ENCODE assay signal across 13 cellular contexts in the genomic region with DNA sequence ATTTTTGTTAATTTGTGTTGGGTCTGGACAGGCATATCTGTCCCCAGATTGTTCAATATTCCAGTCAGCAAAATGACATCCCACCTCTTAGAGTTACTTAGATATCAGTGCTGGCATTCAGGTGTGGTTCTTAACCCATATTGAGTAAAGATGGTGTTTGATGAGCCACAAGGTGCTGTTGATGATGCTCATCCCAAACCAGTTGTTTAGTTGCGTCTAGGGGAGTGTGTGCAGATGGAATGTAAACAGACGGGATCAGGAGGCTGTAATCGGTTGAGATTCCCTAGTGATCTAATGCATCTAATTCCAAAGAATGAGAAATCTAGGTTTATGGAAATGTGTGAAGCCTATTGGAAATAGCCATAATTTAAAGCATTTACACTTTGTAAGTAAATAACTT. TPM values are rescaled to one million over a fixed set of nuclear protein-coding genes. Genes with fewer than 3 reads are reported as not detected.
DNase-seq lines count a peak whose midpoint lies in the region; ATAC-seq and TF ChIP-seq lines count a peak whose summit lies in the region.
"Had no signal": no experiment of that assay in that cellular context is flagged by ENCODE, and none has a peak within 500 bp of the region (broad histone marks: within the 10 kb centered on the region; RNA-seq: fewer than 3 reads in every experiment).

No MANE protein-coding gene starts in this region.

- peaks cover 19% of the 10 kb centered on the region for H3K36me3 ChIP-seq in A673 (ENCODE audit: insufficient read depth, low read length, poor library complexity, severe bottlenecking)
- no peaks in the 10 kb centered on the region for H3K36me3 ChIP-seq in HUES64 (ENCODE audit: insufficient read depth, low read length)
- H3K36me3 ChIP-seq in WERI-Rb-1, result no peaks in the 10 kb centered on the region; the same call in 1 of the 2 replicates
- H3K36me3 ChIP-seq in kidney epithelial cell (ENCODE audit: control insufficient read depth, insufficient read depth, low read length), result no peaks in the 10 kb centered on the region

- no TSS peak for BruUV-seq in A673 (replicated peaks; lab: Mats Ljungman, UMichigan)

- no peak for ATAC-seq in HG03460 (IDR thresholded peaks at IDR 0.05; ENCODE audit: unreplicated experiment)

- no peaks in the 10 kb centered on the region for H3K9me3 ChIP-seq in A673 (ENCODE audit: low read depth, low read length, poor library complexity, severe bottlenecking)
- H3K9me3 ChIP-seq in HUES64 (ENCODE audit: insufficient read depth, low read depth, low read length), result no peaks in the 10 kb centered on the region
- H3K9me3 ChIP-seq in WERI-Rb-1 (ENCODE audit: severe bottlenecking), result no peaks in the 10 kb centered on the region

- no peaks in the 10 kb centered on the region for H3K36me3 Mint-ChIP-seq in nephron progenitor cell (ENCODE audit: low read depth)
- H3K36me3 Mint-ChIP-seq: brain had no signal

- POLR2A ChIA-PET in A673 (lab: Charles Lee; ENCODE audit: low non-redundant PET), result interaction anchor here (0.8 kb wide), 1 partner anchor 36 kb away, joined by 3 read pairs; no protein-coding TSS in a partner anchor

- no peaks in the 10 kb centered on the region for H3K4me1 Mint-ChIP-seq in nephron progenitor cell

- H3K27ac ChIP-seq in A673 (ENCODE audit: low read depth, low read length, poor library complexity, severe bottlenecking) (peak overlapping the region; percentile 94), HUES64 (ENCODE audit: low read depth, low read length) (no peak overlapping the region), WERI-Rb-1 (no peak overlapping the region)

- 54% methylated on average over 3 of the region's 3 CpGs for WGBS in HUES64

- no peak overlapping the region for H3K9ac ChIP-seq in HUES64 (ENCODE audit: low read depth, low read length)

- H3K4me3 ChIP-seq in A673 (ENCODE audit: low read depth, low read length, poor library complexity, severe bottlenecking) (peak overlapping the region; percentile 95), HUES64 (ENCODE audit: low read length) (peak overlapping the region; percentile 79), WERI-Rb-1 (ENCODE audit: low read depth, low read length) (peak overlapping the region; percentile 76), kidney epithelial cell (ENCODE audit: low read depth, low read length) (peak overlapping the region; percentile 96)

- intact Hi-C loops in A673 (cut with micrococcal nuclease; ENCODE audit: unreplicated experiment), result no loop called here

- H3K27ac Mint-ChIP-seq in nephron progenitor cell, result no peak overlapping the region

- TF ChIP-seq CTCF in A673 (conservative IDR thresholded peaks at IDR 0.05; ENCODE audit: low read depth, low read length), result no peak
- no peak for TF ChIP-seq CTCF in WERI-Rb-1 (IDR thresholded peaks at IDR 0.05; ENCODE audit: low read depth, low read length)
- TF ChIP-seq CTCF in kidney epithelial cell (IDR thresholded peaks at IDR 0.05; ENCODE audit: insufficient read depth, low read length, poor library complexity, severe bottlenecking), result no peak
- TF ChIP-seq CTCF in nephron progenitor cell (IDR thresholded peaks at IDR 0.05), result no peak

- H3K27me3 Mint-ChIP-seq in nephron progenitor cell (ENCODE audit: low read depth, poor library complexity), result peaks cover 24% of the 10 kb centered on the region

- H3K4me3 Mint-ChIP-seq in nephron progenitor cell, result no peak overlapping the region
- H3K4me3 Mint-ChIP-seq: activated T-cell treated with anti-CD3 and anti-CD28 coated beads, Interleukin-2, amount 50 U/mL, for 4 hours; brain had no signal

- CTCF ChIA-PET in A673 (lab: Charles Lee), result no interaction called here

- H3K27me3 ChIP-seq in A673 (replicated peaks; ENCODE audit: insufficient read depth, low read depth, low read length, poor library complexity), result no peaks in the 10 kb centered on the region
- H3K27me3 ChIP-seq in HUES64 (ENCODE audit: insufficient read depth, low read length), result peaks cover 19% of the 10 kb centered on the region
- no peaks in the 10 kb centered on the region for H3K27me3 ChIP-seq in WERI-Rb-1 (ENCODE audit: insufficient read depth, low read depth, severe bottlenecking)
- H3K27me3 ChIP-seq in kidney epithelial cell (ENCODE audit: control insufficient read depth, insufficient read depth, low read length), result no peaks in the 10 kb centered on the region

- DNase-seq in A673 (ENCODE audit: low spot score), result no peak
- DNase-seq in WERI-Rb-1, result no peak
- DNase-seq in kidney epithelial cell (ENCODE audit: low read depth), result no peak
- no peak for DNase-seq in nephron progenitor cell
- no peak for DNase-seq in SKM-1 (lab: John Stamatoyannopoulos, UW; ENCODE audit: unreplicated experiment)
- DNase-seq in activated naive CD4-positive, alpha-beta T cell (lab: John Stamatoyannopoulos, UW), result no peak
- DNase-seq: stimulated activated CD4-positive, alpha-beta T cell treated with anti-CD3 and anti-CD28 coated beads, Interleukin-2, amount 100 ng/mL, for 24 hours; stimulated activated naive CD4-positive, alpha-beta T cell treated with Interleukin-2 at 50 U/mL for 16 hours had no signal

- H3K4me1 ChIP-seq in A673 (ENCODE audit: insufficient read depth, low read length, poor library complexity, severe bottlenecking), result peaks cover 24% of the 10 kb centered on the region
- peaks cover 12% of the 10 kb centered on the region for H3K4me1 ChIP-seq in HUES64 (ENCODE audit: insufficient read depth, low read length)

- H3K9me3 Mint-ChIP-seq in nephron progenitor cell, result no peaks in the 10 kb centered on the region
- H3K9me3 Mint-ChIP-seq: activated T-cell treated with anti-CD3 and anti-CD28 coated beads, Interleukin-2, amount 50 U/mL, for 4 hours had no signal

RNA-seq across cellular contexts. Expression of a gene that starts 1.1 kb away (rescaled TPM):
- total RNA-seq in A673 (2021) (272 and 293 TPM in 2 replicates), kidney epithelial cell (8.9 and 10.9 TPM in 2 replicates)
- 12.0 TPM for polyA plus RNA-seq in HUES64 (2013, experiment 1 of 2)
- 12.9 TPM for polyA plus RNA-seq in HUES64 (2013, experiment 2 of 2)
- total RNA-seq: osteocyte had no signal

Comparison
In these comparisons a context has a peak if more than half of its experiments do, and no peak if none do; other contexts are left out.
1. RNA of a gene that starts 1.1 kb away (total RNA-seq): 272 to 293 TPM in A673; 8.9 to 10.9 TPM in kidney epithelial cell; every median in the first group is over 10 times any median in the second.
2. Peak in every context shown above with its lines, with median percentiles within 50 percentile points of each other: H3K4me3 ChIP-seq.